9 cellular contexts compared by ENCODE assay signal in genomic region chr11:119144825-119145476, GRCh38. TPM values are rescaled to one million over a fixed set of nuclear protein-coding genes. Genes with fewer than 3 reads are reported as not detected.
DNase-seq lines count a peak whose midpoint lies in the region; ATAC-seq, FAIRE-seq and TF ChIP-seq lines count a peak whose summit lies in the region.
"Had no signal": no experiment of that assay in that cellular context is flagged by ENCODE, and none has a peak within 500 bp of the region (broad histone marks: within the 10 kb centered on the region; RNA-seq: fewer than 3 reads in every experiment).

No MANE protein-coding gene starts in this region.

- peak; percentile 80 to 82 for ATAC-seq in stimulated activated naive B cell treated with anti-CD40 and anti-IgM and Interleukin-4, amounts not matched to agents 10 μg/mL and 1 μg/mL and 100 μg/mL, for 72 hours (replicated peaks)
- ATAC-seq in HG03097 (IDR thresholded peaks at IDR 0.05; ENCODE audit: low FRiP score, unreplicated experiment): no peak

- POLR2A ChIA-PET in MCF 10A (lab: Yijun Ruan, JAX): interaction anchor here (0.6 to 1.4 kb wide), 4 partner anchors 22 to 410 kb away, joined by 3 to 6 read pairs (median 3); partner anchors contain the start of gene HINFP

- FAIRE-seq in keratinocyte (lab: Jason Lieb, UNC): peak; percentile 71

- H3K4me1 ChIP-seq in OCI-LY3 (ENCODE audit: low read length): peaks cover 16% of the 10 kb centered on the region
- H3K4me1 ChIP-seq in keratinocyte (ENCODE audit: control insufficient read depth, extremely low read depth, insufficient read depth, low read length): peaks cover 9% of the 10 kb centered on the region

- intact Hi-C loops in activated CD4-positive, alpha-beta T cell treated with anti-CD3 and anti-CD28 coated beads, Interleukin-2, amount 10 ng/mL, durations not matched to agents 24 days and 14 days (cut with micrococcal nuclease): loop anchor here (2.0 to 5.0 kb wide), 2 partner anchors 52 to 177 kb away; no protein-coding TSS in a partner anchor
- intact Hi-C loops in MCF 10A (cut with micrococcal nuclease): loop anchor here (1.0 to 2.0 kb wide), 2 partner anchors 52 to 178 kb away; no protein-coding TSS in a partner anchor

- no peaks in the 10 kb centered on the region for H3K9me3 ChIP-seq in OCI-LY3 (ENCODE audit: insufficient read depth, low read length)
- H3K9me3 ChIP-seq in keratinocyte (ENCODE audit: control insufficient read depth, low read depth, low read length): no peaks in the 10 kb centered on the region

- H2AFZ ChIP-seq in OCI-LY3 (ENCODE audit: low read depth, low read length): no peak overlapping the region
- no peak overlapping the region for H2AFZ ChIP-seq in keratinocyte (ENCODE audit: control insufficient read depth, low read length)

- peaks cover 42% of the 10 kb centered on the region for H3K27me3 Mint-ChIP-seq in activated CD4-positive, alpha-beta T cell treated with anti-CD3 and anti-CD28 coated beads, Interleukin-2, amount 10 ng/mL, durations not matched to agents 24 days and 14 days
- H3K27me3 Mint-ChIP-seq in MCF 10A (ENCODE audit: insufficient read depth, unreplicated experiment): peaks cover 16% of the 10 kb centered on the region
- peaks cover 46 to 66% of the 10 kb centered on the region in 2 donors for H3K27me3 Mint-ChIP-seq in stimulated activated naive B cell treated with anti-CD40 and anti-IgM and Interleukin-4, amounts not matched to agents 10 μg/mL and 1 μg/mL and 100 μg/mL, for 72 hours

- peaks cover 13% of the 10 kb centered on the region for H3K27me3 ChIP-seq in OCI-LY3 (ENCODE audit: low read depth, low read length)
- peaks cover 19% of the 10 kb centered on the region for H3K27me3 ChIP-seq in keratinocyte (ENCODE audit: control insufficient read depth, extremely low read depth, insufficient read depth, low read length)

- no peaks in the 10 kb centered on the region for H3K79me2 ChIP-seq in OCI-LY3 (ENCODE audit: low read length)
- no peaks in the 10 kb centered on the region for H3K79me2 ChIP-seq in keratinocyte (ENCODE audit: control insufficient read depth, insufficient read depth, low read length)

- TF ChIP-seq CTCF in OCI-LY3 (IDR thresholded peaks at IDR 0.05; ENCODE audit: low read depth, low read length) (peak; percentile 42), MCF 10A (IDR thresholded peaks at IDR 0.05; ENCODE audit: unreplicated experiment) (peak; percentile 65), keratinocyte (optimal IDR thresholded peaks at IDR 0.05 in 1 of 3, IDR thresholded peaks at IDR 0.05 in 1 of 3, conservative IDR thresholded peaks at IDR 0.05 in 1 of 3; ENCODE audit: extremely low read depth in 1 of 3, insufficient read depth in 2 of 3, low read length in 3 of 3) (peak; percentile 56 to 61 (median 57))

- dilution Hi-C loops in keratinocyte (cut with MboI; ENCODE audit: extremely low pct_ligation_motif_present, low sequenced_read_pairs): no loop called here

- H3K4me1 Mint-ChIP-seq in activated CD4-positive, alpha-beta T cell treated with anti-CD3 and anti-CD28 coated beads, Interleukin-2, amount 10 ng/mL, durations not matched to agents 24 days and 14 days: peaks cover 6% of the 10 kb centered on the region
- no peaks in the 10 kb centered on the region for H3K4me1 Mint-ChIP-seq in MCF 10A (ENCODE audit: insufficient read depth, unreplicated experiment)
- H3K4me1 Mint-ChIP-seq in stimulated activated naive B cell treated with anti-CD40 and anti-IgM and Interleukin-4, amounts not matched to agents 10 μg/mL and 1 μg/mL and 100 μg/mL, for 72 hours: peaks cover 10 to 11% of the 10 kb centered on the region in 2 donors

- H3K27ac ChIP-seq in OCI-LY3 (ENCODE audit: low read length) (no peak overlapping the region), keratinocyte (ENCODE audit: control insufficient read depth, insufficient read depth, low read length) (no peak overlapping the region)

- no peak overlapping the region for H3K9ac ChIP-seq in OCI-LY3 (ENCODE audit: low read length)
- no peak overlapping the region for H3K9ac ChIP-seq in keratinocyte (ENCODE audit: control insufficient read depth, extremely low read depth, insufficient read depth, low read length)

- H3K36me3 Mint-ChIP-seq in activated CD4-positive, alpha-beta T cell treated with anti-CD3 and anti-CD28 coated beads, Interleukin-2, amount 10 ng/mL, durations not matched to agents 24 days and 14 days (ENCODE audit: low read depth): no peaks in the 10 kb centered on the region
- H3K36me3 Mint-ChIP-seq in MCF 10A (ENCODE audit: insufficient read depth, unreplicated experiment): no peaks in the 10 kb centered on the region
- H3K36me3 Mint-ChIP-seq in stimulated activated naive B cell treated with anti-CD40 and anti-IgM and Interleukin-4, amounts not matched to agents 10 μg/mL and 1 μg/mL and 100 μg/mL, for 72 hours: no peaks in the 10 kb centered on the region

- H3K4me2 ChIP-seq in OCI-LY3 (ENCODE audit: low read length) (no peak overlapping the region), keratinocyte (ENCODE audit: control insufficient read depth, extremely low read depth, insufficient read depth, low read depth, low read length) (no peak overlapping the region)

- peak; percentile 74 for DNase-seq in activated CD4-positive, alpha-beta T cell treated with anti-CD3 and anti-CD28 coated beads, Interleukin-2, amount 10 ng/mL, durations not matched to agents 24 days and 14 days
- no peak for DNase-seq in activated CD4-positive, alpha-beta T cell treated with anti-CD3 and anti-CD28 coated beads, Interleukin-2, amount 50 U/mL, for 4 hours
- DNase-seq in HPDE6-E6E7 (ENCODE audit: extremely low spot score) (peak; percentile 88), MCF 10A (ENCODE audit: unreplicated experiment) (peak; percentile 72), keratinocyte (ENCODE audit: low read depth, low spot score) (no peak)
- DNase-seq in stimulated activated naive B cell treated with anti-CD40 and anti-IgM and Interleukin-4, amounts not matched to agents 10 μg/mL and 1 μg/mL and 100 μg/mL, for 72 hours: peak; percentile 24

- H3K36me3 ChIP-seq in OCI-LY3 (replicated peaks; ENCODE audit: low read depth, low read length) (no peaks in the 10 kb centered on the region), keratinocyte (ENCODE audit: control insufficient read depth in 2 of 2, extremely low read depth in 1 of 2, insufficient read depth in 2 of 2, low read length in 2 of 2) (no peaks in the 10 kb centered on the region)

- no peaks in the 10 kb centered on the region for H3K9me1 ChIP-seq in keratinocyte (ENCODE audit: control insufficient read depth, extremely low read depth, insufficient read depth, low read length)

- no peaks in the 10 kb centered on the region for H3K9me3 Mint-ChIP-seq in activated CD4-positive, alpha-beta T cell treated with anti-CD3 and anti-CD28 coated beads, Interleukin-2, amount 10 ng/mL, durations not matched to agents 24 days and 14 days
- H3K9me3 Mint-ChIP-seq in MCF 10A (ENCODE audit: unreplicated experiment): no peaks in the 10 kb centered on the region
- H3K9me3 Mint-ChIP-seq in stimulated activated naive B cell treated with anti-CD40 and anti-IgM and Interleukin-4, amounts not matched to agents 10 μg/mL and 1 μg/mL and 100 μg/mL, for 72 hours: no peaks in the 10 kb centered on the region
- H3K9me3 Mint-ChIP-seq: stimulated activated naive CD8-positive, alpha-beta T cell treated with anti-CD3 and anti-CD28 coated beads, Interleukin-15, Interleukin-2, amounts not matched to agents 100 ng/mL and 50 ng/mL, for 24 hours had no signal

- no peaks in the 10 kb centered on the region for H4K20me1 ChIP-seq in OCI-LY3 (ENCODE audit: insufficient read depth, low read length)
- H4K20me1 ChIP-seq in keratinocyte (ENCODE audit: control insufficient read depth, extremely low read depth, insufficient read depth, low read length): no peaks in the 10 kb centered on the region

- no peak overlapping the region for H3K27ac Mint-ChIP-seq in activated CD4-positive, alpha-beta T cell treated with anti-CD3 and anti-CD28 coated beads, Interleukin-2, amount 10 ng/mL, durations not matched to agents 24 days and 14 days
- no peak overlapping the region for H3K27ac Mint-ChIP-seq in MCF 10A (ENCODE audit: low read depth, unreplicated experiment)
- peak overlapping the region; percentile 9 for H3K27ac Mint-ChIP-seq in stimulated activated naive B cell treated with anti-CD40 and anti-IgM and Interleukin-4, amounts not matched to agents 10 μg/mL and 1 μg/mL and 100 μg/mL, for 72 hours
- H3K27ac Mint-ChIP-seq: stimulated activated naive CD8-positive, alpha-beta T cell treated with anti-CD3 and anti-CD28 coated beads, Interleukin-15, Interleukin-2, amounts not matched to agents 100 ng/mL and 50 ng/mL, for 24 hours had no signal

- H3K4me3 ChIP-seq in OCI-LY3 (ENCODE audit: low read length) (no peak overlapping the region), keratinocyte (ENCODE audit: control insufficient read depth in 2 of 3, extremely low read depth in 1 of 3, insufficient read depth in 2 of 3, low read depth in 1 of 3, low read length in 3 of 3) (no peak overlapping the region)

- H3K4me3 Mint-ChIP-seq in activated CD4-positive, alpha-beta T cell treated with anti-CD3 and anti-CD28 coated beads, Interleukin-2, amount 10 ng/mL, durations not matched to agents 24 days and 14 days: no peak overlapping the region
- no peak overlapping the region for H3K4me3 Mint-ChIP-seq in MCF 10A (ENCODE audit: unreplicated experiment)
- H3K4me3 Mint-ChIP-seq in stimulated activated naive B cell treated with anti-CD40 and anti-IgM and Interleukin-4, amounts not matched to agents 10 μg/mL and 1 μg/mL and 100 μg/mL, for 72 hours: no peak overlapping the region
- H3K4me3 Mint-ChIP-seq: stimulated activated naive CD8-positive, alpha-beta T cell treated with anti-CD3 and anti-CD28 coated beads, Interleukin-15, Interleukin-2, amounts not matched to agents 100 ng/mL and 50 ng/mL, for 24 hours had no signal

- BruUV-seq in MCF 10A (replicated peaks; lab: Mats Ljungman, UMichigan): no TSS peak

- CTCF ChIA-PET in MCF 10A (lab: Yijun Ruan, JAX): interaction anchor here (0.7 to 4.5 kb wide), 25 partner anchors 10 to 319 kb away, joined by 3 to 43 read pairs (median 4); partner anchors contain the start of genes C2CD2L and CBL

RNA-seq across cellular contexts. Expression of gene ABCG4, which starts 3.9 kb away (rescaled TPM):
- 0.07 TPM in 1 of 2 replicates, not detected in the other for total RNA-seq in activated CD4-positive, alpha-beta T cell treated with anti-CD3 and anti-CD28 coated beads, Interleukin-2, amount 10 ng/mL, durations not matched to agents 24 days and 14 days
- not detected in 2 replicates for total RNA-seq in MCF 10A (2022)
- 0.14 to 0.27 TPM (median 0.21 TPM) in 3 replicates for polyA plus RNA-seq in keratinocyte
- polyA plus RNA-seq in keratinocyte (2011; ENCODE audit: low read depth): 0.26 TPM
- 0.09 and 0.19 TPM in 2 replicates for polyA plus RNA-seq in keratinocyte (2011; cell fraction: cytosol; rRNA removed)
- polyA plus RNA-seq in keratinocyte (2011; cell fraction: nucleus; rRNA removed): 1.3 and 1.4 TPM in 2 replicates
- polyA plus RNA-seq in keratinocyte (2012; ENCODE audit: low replicate concordance): 0.31 and 0.99 TPM in 2 replicates
- polyA minus RNA-seq in keratinocyte: 0.43 to 1.9 TPM (median 1.1 TPM) in 3 replicates
- not detected for polyA minus RNA-seq in keratinocyte (2011; cell fraction: cytosol; rRNA and poly(A)+ RNA removed)
- 0.78 and 0.84 TPM in 2 replicates for polyA minus RNA-seq in keratinocyte (2011; cell fraction: nucleus; rRNA and poly(A)+ RNA removed)

RNA-seq across cellular contexts. Expression of gene HINFP, which starts 23.6 kb away (rescaled TPM):
- total RNA-seq in activated CD4-positive, alpha-beta T cell treated with anti-CD3 and anti-CD28 coated beads, Interleukin-2, amount 10 ng/mL, durations not matched to agents 24 days and 14 days: 34.9 and 41.4 TPM in 2 replicates
- 23.4 and 26.2 TPM in 2 replicates for total RNA-seq in MCF 10A (2022)
- polyA plus RNA-seq in keratinocyte: 15.6 to 21.9 TPM (median 18.5 TPM) in 3 replicates
- polyA plus RNA-seq in keratinocyte (2011; ENCODE audit: low read depth): 28.1 TPM
- 11.0 and 11.4 TPM in 2 replicates for polyA plus RNA-seq in keratinocyte (2011; cell fraction: cytosol; rRNA removed)
- polyA plus RNA-seq in keratinocyte (2011; cell fraction: nucleus; rRNA removed): 54.0 and 55.8 TPM in 2 replicates
- polyA plus RNA-seq in keratinocyte (2012; ENCODE audit: low replicate concordance): 9.9 and 22.4 TPM in 2 replicates
- polyA minus RNA-seq in keratinocyte: 18.5 to 47.8 TPM (median 31.0 TPM) in 3 replicates
- polyA minus RNA-seq in keratinocyte (2011; cell fraction: cytosol; rRNA and poly(A)+ RNA removed): 18.8 TPM
- 13.1 and 29.6 TPM in 2 replicates for polyA minus RNA-seq in keratinocyte (2011; cell fraction: nucleus; rRNA and poly(A)+ RNA removed)

RNA-seq across cellular contexts. Expression of gene NLRX1, which starts 23.6 kb away (rescaled TPM):
- total RNA-seq in activated CD4-positive, alpha-beta T cell treated with anti-CD3 and anti-CD28 coated beads, Interleukin-2, amount 10 ng/mL, durations not matched to agents 24 days and 14 days: 23.3 and 25.0 TPM in 2 replicates
- 16.7 and 18.9 TPM in 2 replicates for total RNA-seq in MCF 10A (2022)
- 8.1 to 11.3 TPM (median 9.0 TPM) in 3 replicates for polyA plus RNA-seq in keratinocyte
- 6.3 TPM for polyA plus RNA-seq in keratinocyte (2011; ENCODE audit: low read depth)
- polyA plus RNA-seq in keratinocyte (2011; cell fraction: cytosol; rRNA removed): 4.7 and 6.9 TPM in 2 replicates
- polyA plus RNA-seq in keratinocyte (2011; cell fraction: nucleus; rRNA removed): 16.4 and 21.9 TPM in 2 replicates
- polyA plus RNA-seq in keratinocyte (2012; ENCODE audit: low replicate concordance): 11.3 and 16.6 TPM in 2 replicates
- polyA minus RNA-seq in keratinocyte: 11.3 to 19.4 TPM (median 18.6 TPM) in 3 replicates
- polyA minus RNA-seq in keratinocyte (2011; cell fraction: cytosol; rRNA and poly(A)+ RNA removed): 15.3 TPM
- polyA minus RNA-seq in keratinocyte (2011; cell fraction: nucleus; rRNA and poly(A)+ RNA removed): 22.2 and 22.7 TPM in 2 replicates

RNA-seq across cellular contexts. Expression of gene C2CD2L, which starts 37.8 kb away (rescaled TPM):
- 31.5 and 33.5 TPM in 2 replicates for total RNA-seq in activated CD4-positive, alpha-beta T cell treated with anti-CD3 and anti-CD28 coated beads, Interleukin-2, amount 10 ng/mL, durations not matched to agents 24 days and 14 days
- total RNA-seq in MCF 10A (2022): 13.5 and 15.4 TPM in 2 replicates
- polyA plus RNA-seq in keratinocyte: 2.8 to 3.6 TPM (median 2.9 TPM) in 3 replicates
- 12.0 TPM for polyA plus RNA-seq in keratinocyte (2011; ENCODE audit: low read depth)
- polyA plus RNA-seq in keratinocyte (2011; cell fraction: cytosol; rRNA removed): 2.0 and 2.2 TPM in 2 replicates
- polyA plus RNA-seq in keratinocyte (2011; cell fraction: nucleus; rRNA removed): 7.9 and 10.3 TPM in 2 replicates
- polyA plus RNA-seq in keratinocyte (2012; ENCODE audit: low replicate concordance): 3.8 and 8.4 TPM in 2 replicates
- 4.4 to 11.3 TPM (median 5.4 TPM) in 3 replicates for polyA minus RNA-seq in keratinocyte
- polyA minus RNA-seq in keratinocyte (2011; cell fraction: cytosol; rRNA and poly(A)+ RNA removed): 4.2 TPM
- polyA minus RNA-seq in keratinocyte (2011; cell fraction: nucleus; rRNA and poly(A)+ RNA removed): 7.7 and 8.5 TPM in 2 replicates

RNA-seq across cellular contexts. Expression of gene NHERF4, which starts 40.3 kb away (rescaled TPM):
- 0.54 and 0.58 TPM in 2 replicates for total RNA-seq in activated CD4-positive, alpha-beta T cell treated with anti-CD3 and anti-CD28 coated beads, Interleukin-2, amount 10 ng/mL, durations not matched to agents 24 days and 14 days
- 0.20 TPM in 1 of 2 replicates, not detected in the other for total RNA-seq in MCF 10A (2022)
- not detected in 3 replicates for polyA plus RNA-seq in keratinocyte
- 0.50 TPM for polyA plus RNA-seq in keratinocyte (2011; ENCODE audit: low read depth)
- not detected in 2 replicates for polyA plus RNA-seq in keratinocyte (2011; cell fraction: cytosol; rRNA removed)
- polyA plus RNA-seq in keratinocyte (2011; cell fraction: nucleus; rRNA removed): 0.04 TPM in 1 of 2 replicates, not detected in the other
- polyA plus RNA-seq in keratinocyte (2012; ENCODE audit: low replicate concordance): not detected in 2 replicates
- 0.38 TPM in 1 of 3 replicates, not detected in the others for polyA minus RNA-seq in keratinocyte
- polyA minus RNA-seq in keratinocyte (2011; cell fraction: cytosol; rRNA and poly(A)+ RNA removed): not detected
- not detected in 2 replicates for polyA minus RNA-seq in keratinocyte (2011; cell fraction: nucleus; rRNA and poly(A)+ RNA removed)

Comparison
In these comparisons a context has a peak if more than half of its experiments do, and no peak if none do; other contexts are left out.
1. DNase-seq: peak in activated CD4-positive, alpha-beta T cell treated with anti-CD3 and anti-CD28 coated beads, Interleukin-2, amount 10 ng/mL, durations not matched to agents 24 days and 14 days (single experiment), HPDE6-E6E7 (single experiment), MCF 10A (single experiment) and stimulated activated naive B cell treated with anti-CD40 and anti-IgM and Interleukin-4, amounts not matched to agents 10 μg/mL and 1 μg/mL and 100 μg/mL, for 72 hours (single experiment); none in activated CD4-positive, alpha-beta T cell treated with anti-CD3 and anti-CD28 coated beads, Interleukin-2, amount 50 U/mL, for 4 hours (0 of 2) and keratinocyte (single experiment).
2. Peak in every context shown above with its lines, with median percentiles within 50 percentile points of each other: CTCF ChIP-seq.